37 cellular contexts compared by ENCODE assay signal in genomic region chr17:6696906-6697305, GRCh38. TPM values are rescaled to one million over a fixed set of nuclear protein-coding genes. Genes with fewer than 3 reads are reported as not detected.
"Had no signal": no experiment of that assay in that cellular context is flagged by ENCODE, and none has a peak within 500 bp of the region (broad histone marks: within the 10 kb centered on the region; RNA-seq: fewer than 3 reads in every experiment).

No MANE protein-coding gene starts in this region.

- H3K27ac ChIP-seq: adrenal gland, ascending aorta, cardiac muscle cell, VCaP had no signal

- H3K4me3 ChIP-seq: adrenal gland, ascending aorta, cardiac muscle cell had no signal

- H3K9me3 ChIP-seq: adrenal gland, ascending aorta had no signal

- H3K36me3 Mint-ChIP-seq: activated CD4-positive, alpha-beta memory T cell treated with anti-CD3 and anti-CD28 coated beads for 36 hours; activated naive CD4-positive, alpha-beta T cell treated with anti-CD3 and anti-CD28 coated beads, Interleukin-2, amount 50 U/mL, for 72 hours; activated naive CD8-positive, alpha-beta T cell treated with anti-CD3 and anti-CD28 coated beads for 36 hours; brain had no signal

- H3K27ac Mint-ChIP-seq: activated B cell treated with CpG ODN at 0.5 μM for 24 hours; activated CD4-positive, alpha-beta memory T cell treated with anti-CD3 and anti-CD28 coated beads for 36 hours; activated CD4-positive, alpha-beta T cell treated with anti-CD3 and anti-CD28 coated beads, Interleukin-2, amount 10 ng/mL, durations not matched to agents 24 days and 14 days; activated CD8-positive, alpha-beta T cell treated with anti-CD3 and anti-CD28 coated beads for 36 hours; activated naive CD4-positive, alpha-beta T cell treated with anti-CD3 and anti-CD28 coated beads for 36 hours; activated naive CD8-positive, alpha-beta T cell treated with anti-CD3 and anti-CD28 coated beads for 36 hours; activated T-cell treated with anti-CD3 and anti-CD28 coated beads, Interleukin-2, amount 50 U/mL, for 72 hours; activated T-helper 1 cell treated with anti-CD3 and anti-CD28 coated beads, Interleukin-12 subunit alpha, Interleukin-12 subunit beta, Interleukin-2, Interleukin-4 antibody, amounts not matched to agents 30 ng/mL and 10 ng/mL and 1 ng/mL, durations not matched to agents 14 hours and 24 hours and 36 hours; activated T-helper 17 cell treated with anti-CD3 and anti-CD28 coated beads, Interleukin-2, amount 50 U/mL, for 72 hours; brain; T-helper 2 cell treated with Interferon-gamma antibody and Interleukin-4, amounts not matched to agents 5 μg/mL and 100 μg/mL, for 36 hours had no signal

- DNase-seq: activated B cell treated with CpG ODN at 0.5 μM for 24 hours; activated CD4-positive, alpha-beta memory T cell treated with anti-CD3 and anti-CD28 coated beads for 36 hours; activated CD4-positive, alpha-beta T cell treated with anti-CD3 and anti-CD28 coated beads for 4 hours; activated CD4-positive, alpha-beta T cell treated with anti-CD3 and anti-CD28 coated beads, Interleukin-2, amount 10 ng/mL, durations not matched to agents 24 days and 14 days; activated CD4-positive, alpha-beta T cell treated with anti-CD3 and anti-CD28 coated beads, Interleukin-2, amount 50 U/mL, for 1 hour; activated CD4-positive, alpha-beta T cell treated with anti-CD3 and anti-CD28 coated beads, Interleukin-2, amount 50 U/mL, for 4 hours; activated CD4-positive, CD25-positive, alpha-beta regulatory T cell treated with anti-CD3 and anti-CD28 coated beads, Interleukin-2, amount 50 U/mL, for 72 hours; activated CD8-positive, alpha-beta T cell treated with anti-CD3 and anti-CD28 coated beads for 36 hours; activated effector memory CD4-positive, alpha-beta T cell treated with anti-CD3 and anti-CD28 coated beads, Interleukin-2, amount 50 U/mL, for 16 hours; activated gamma-delta T cell treated with Interleukin-2 at 50 U/mL for 16 hours; activated naive CD4-positive, alpha-beta T cell; activated naive CD4-positive, alpha-beta T cell treated with anti-CD3 and anti-CD28 coated beads for 36 hours; activated naive CD4-positive, alpha-beta T cell treated with anti-CD3 and anti-CD28 coated beads, Interleukin-2, amount 50 U/mL, for 16 hours; activated naive CD8-positive, alpha-beta T cell treated with anti-CD3 and anti-CD28 coated beads for 36 hours; activated T-cell treated with anti-CD3 and anti-CD28 coated beads for 4 hours; activated T-cell treated with anti-CD3 and anti-CD28 coated beads, Interleukin-2, amount 50 U/mL, for 1 hour; activated T-cell treated with anti-CD3 and anti-CD28 coated beads, Interleukin-2, amount 50 U/mL, for 4 hours; activated T-cell treated with anti-CD3 and anti-CD28 coated beads, Interleukin-2, amount 50 U/mL, for 72 hours; adrenal gland; amniotic stem cell; caudate nucleus; cerebellar nuclear complex; T-helper 1 cell; T-helper 2 cell; T-helper 9 cell had no signal

- H3K27me3 ChIP-seq: adrenal gland, ascending aorta had no signal

- H3K4me1 Mint-ChIP-seq: activated CD4-positive, alpha-beta T cell treated with anti-CD3 and anti-CD28 coated beads, Interleukin-2, amount 10 ng/mL, durations not matched to agents 24 days and 14 days; activated naive CD8-positive, alpha-beta T cell treated with anti-CD3 and anti-CD28 coated beads for 36 hours; activated T-helper 17 cell treated with anti-CD3 and anti-CD28 coated beads, Interleukin-2, amount 50 U/mL, for 72 hours; brain; central memory CD8-positive, alpha-beta T cell had no signal

- H3K4me1 ChIP-seq: adrenal gland, ascending aorta had no signal

- ATAC-seq: activated CD8-positive, alpha-beta T cell treated with anti-CD3 and anti-CD28 coated beads for 36 hours; activated naive CD4-positive, alpha-beta T cell treated with anti-CD3 and anti-CD28 coated beads, Interleukin-2, amount 50 U/mL, for 72 hours; activated T-cell treated with anti-CD3 and anti-CD28 coated beads, Interleukin-2, amount 50 U/mL, for 4 hours; activated T-cell treated with anti-CD3 and anti-CD28 coated beads, Interleukin-2, amount 50 U/mL, for 72 hours; activated T-helper 17 cell treated with anti-CD3 and anti-CD28 coated beads, Interleukin-2, amount 50 U/mL, for 72 hours had no signal

- H3K9me3 Mint-ChIP-seq: activated B cell treated with CpG ODN at 0.5 μM for 24 hours; activated CD4-positive, alpha-beta memory T cell treated with anti-CD3 and anti-CD28 coated beads for 36 hours; activated CD4-positive, alpha-beta T cell treated with anti-CD3 and anti-CD28 coated beads, Interleukin-2, amount 10 ng/mL, durations not matched to agents 24 days and 14 days; activated CD8-positive, alpha-beta T cell treated with anti-CD3 and anti-CD28 coated beads for 36 hours; activated naive CD4-positive, alpha-beta T cell treated with anti-CD3 and anti-CD28 coated beads for 36 hours; activated naive CD4-positive, alpha-beta T cell treated with anti-CD3 and anti-CD28 coated beads, Interleukin-2, amount 50 U/mL, for 72 hours; activated naive CD8-positive, alpha-beta T cell treated with anti-CD3 and anti-CD28 coated beads for 36 hours; activated T-cell treated with anti-CD3 and anti-CD28 coated beads, Interleukin-2, amount 50 U/mL, for 4 hours; activated T-cell treated with anti-CD3 and anti-CD28 coated beads, Interleukin-2, amount 50 U/mL, for 72 hours; activated T-helper 1 cell treated with anti-CD3 and anti-CD28 coated beads, Interleukin-12 subunit alpha, Interleukin-12 subunit beta, Interleukin-2, Interleukin-4 antibody, amounts not matched to agents 30 ng/mL and 10 ng/mL and 1 ng/mL, durations not matched to agents 14 hours and 24 hours and 36 hours; activated T-helper 17 cell treated with anti-CD3 and anti-CD28 coated beads, Interleukin-2, amount 50 U/mL, for 72 hours; brain; central memory CD8-positive, alpha-beta T cell; T-helper 1 cell treated with Interleukin-12 subunit alpha and Interleukin-12 subunit beta and Interleukin-4 antibody, amounts not matched to agents 30 μg/mL and 1 μg/mL, for 36 hours; T-helper 2 cell treated with Interferon-gamma antibody and Interleukin-4, amounts not matched to agents 5 μg/mL and 100 μg/mL, for 36 hours had no signal

- FAIRE-seq: TTC549 had no signal

- H3K36me3 ChIP-seq: adrenal gland, ascending aorta, cardiac muscle cell had no signal

- H3K4me3 Mint-ChIP-seq: activated B cell treated with CpG ODN at 0.5 μM for 24 hours; activated CD4-positive, alpha-beta memory T cell treated with anti-CD3 and anti-CD28 coated beads for 36 hours; activated CD4-positive, alpha-beta T cell treated with anti-CD3 and anti-CD28 coated beads, Interleukin-2, amount 10 ng/mL, durations not matched to agents 24 days and 14 days; activated CD8-positive, alpha-beta T cell treated with anti-CD3 and anti-CD28 coated beads for 36 hours; activated naive CD4-positive, alpha-beta T cell treated with anti-CD3 and anti-CD28 coated beads for 36 hours; activated naive CD8-positive, alpha-beta T cell treated with anti-CD3 and anti-CD28 coated beads for 36 hours; activated T-cell treated with anti-CD3 and anti-CD28 coated beads, Interleukin-2, amount 50 U/mL, for 4 hours; activated T-cell treated with anti-CD3 and anti-CD28 coated beads, Interleukin-2, amount 50 U/mL, for 72 hours; activated T-helper 1 cell treated with anti-CD3 and anti-CD28 coated beads, Interleukin-12 subunit alpha, Interleukin-12 subunit beta, Interleukin-2, Interleukin-4 antibody, amounts not matched to agents 30 ng/mL and 10 ng/mL and 1 ng/mL, durations not matched to agents 14 hours and 24 hours and 36 hours; activated T-helper 17 cell treated with anti-CD3 and anti-CD28 coated beads, Interleukin-2, amount 50 U/mL, for 72 hours; brain; central memory CD8-positive, alpha-beta T cell; T-helper 1 cell treated with Interleukin-12 subunit alpha and Interleukin-12 subunit beta and Interleukin-4 antibody, amounts not matched to agents 30 μg/mL and 1 μg/mL, for 36 hours; T-helper 2 cell treated with Interferon-gamma antibody and Interleukin-4, amounts not matched to agents 5 μg/mL and 100 μg/mL, for 36 hours had no signal

RNA-seq across cellular contexts. Expression of gene SLC13A5, which starts 16.3 kb away (rescaled TPM):
- total RNA-seq: activated B cell treated with CpG ODN at 0.5 μM for 24 hours; activated CD4-positive, alpha-beta memory T cell treated with anti-CD3 and anti-CD28 coated beads for 36 hours; activated CD4-positive, alpha-beta T cell treated with anti-CD3 and anti-CD28 coated beads, Interleukin-2, amount 10 ng/mL, durations not matched to agents 24 days and 14 days; activated CD8-positive, alpha-beta memory T cell treated with anti-CD3 and anti-CD28 coated beads for 36 hours; activated CD8-positive, alpha-beta T cell treated with anti-CD3 and anti-CD28 coated beads for 36 hours; activated naive CD4-positive, alpha-beta T cell treated with anti-CD3 and anti-CD28 coated beads for 36 hours; activated naive CD4-positive, alpha-beta T cell treated with anti-CD3 and anti-CD28 coated beads, Interleukin-2, amount 50 U/mL, for 72 hours; activated naive CD8-positive, alpha-beta T cell treated with anti-CD3 and anti-CD28 coated beads for 36 hours; activated T-helper 1 cell treated with anti-CD3 and anti-CD28 coated beads, Interleukin-12 subunit alpha, Interleukin-12 subunit beta, Interleukin-2, Interleukin-4 antibody, amounts not matched to agents 30 ng/mL and 10 ng/mL and 1 ng/mL, durations not matched to agents 14 hours and 24 hours and 36 hours; activated T-helper 17 cell treated with anti-CD3 and anti-CD28 coated beads, Interleukin-2, amount 50 U/mL, for 72 hours had no signal

RNA-seq across cellular contexts. Expression of gene MED31, which starts 45.5 kb away (rescaled TPM):
- total RNA-seq: ascending aorta had no signal
